In the genomic region with DNA sequence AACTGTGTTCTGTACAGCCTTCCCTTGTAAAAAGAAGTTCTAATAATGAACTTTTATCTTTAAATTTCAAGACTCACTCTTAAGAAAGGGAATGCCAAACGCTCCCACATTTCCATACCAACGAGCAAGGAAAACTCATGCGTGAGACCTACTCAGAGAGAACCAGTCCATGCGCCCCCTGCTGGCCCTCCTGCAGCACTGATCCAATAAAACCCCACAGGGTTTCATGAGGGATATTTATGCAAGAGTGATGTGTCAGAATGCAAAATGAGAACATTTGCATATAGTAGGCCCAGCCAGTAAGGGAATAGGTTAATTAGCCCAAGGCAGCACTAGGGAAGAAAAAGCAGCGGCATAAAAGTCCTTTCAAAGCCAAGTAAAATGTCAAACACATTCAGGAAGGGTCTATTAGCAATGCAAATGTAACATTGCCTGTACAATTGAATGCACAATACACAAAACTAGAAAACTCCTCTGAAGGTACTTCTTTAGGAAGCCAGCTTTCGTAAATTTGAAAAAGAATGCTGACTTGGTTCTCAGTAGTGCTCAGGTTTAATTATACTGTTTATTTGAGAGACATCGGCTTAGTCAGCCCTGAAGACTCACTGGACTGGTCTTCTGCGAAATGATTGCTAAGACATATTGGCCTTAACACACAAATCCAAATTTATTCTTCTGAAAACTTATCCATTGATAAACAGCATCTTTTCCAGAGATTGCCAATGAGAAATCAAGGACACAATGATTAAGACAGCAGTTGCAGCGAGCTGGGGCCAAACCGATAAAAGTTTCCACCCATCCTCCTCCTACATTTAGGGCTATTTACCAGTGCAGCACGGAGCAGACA, we compare ENCODE assay signal across 8 cellular contexts.
A peak's percentile ranks its signal among the peaks of the same experiment; 100 is the strongest.
DNase-seq lines count a peak whose midpoint lies in the region; ATAC-seq and TF ChIP-seq lines count a peak whose summit lies in the region.

No MANE protein-coding gene starts in this region.

- H3K36me3 ChIP-seq in lung (ENCODE audit: control insufficient read depth in 2 of 2, insufficient read depth in 2 of 2, low read length in 2 of 2): peaks cover 0 to 15% of the 10 kb centered on the region in 2 donors

- ATAC-seq in HG02970 (IDR thresholded peaks at IDR 0.05; ENCODE audit: low FRiP score, unreplicated experiment) (peak; percentile 46), lung (ENCODE audit: insufficient read depth, low FRiP score) (peak; percentile 67)

- DNase-seq in NCI-H1417 (lab: John Stamatoyannopoulos, UW) (peak; percentile 56 to 75 (median 64)), NCI-H1417 treated with DMSO at 0.1 percent for 48 hours (lab: John Stamatoyannopoulos, UW) (no peak), NCI-H2196 treated with DMSO at 0.1 percent for 48 hours (lab: John Stamatoyannopoulos, UW; ENCODE audit: unreplicated experiment) (peak; percentile 67), dedifferentiated amniotic fluid mesenchymal stem cell (ENCODE audit: extremely low spot score) (peak; percentile 69), lung (ENCODE audit: low spot score) (peak; percentile 56)
- DNase-seq in activated CD4-positive, alpha-beta T cell treated with anti-CD3 and anti-CD28 coated beads for 4 hours: peak; percentile 58 to 69
- peak; percentile 40 to 57 (median 47) for DNase-seq in stimulated activated CD4-positive, alpha-beta T cell treated with anti-CD3 and anti-CD28 coated beads, TNF-alpha, amount 100 ng/mL, for 48 hours (ENCODE audit: low read depth in 3 of 3)

- peak; percentile 91 for TF ChIP-seq CTCF in lung (IDR thresholded peaks at IDR 0.05; ENCODE audit: control extremely low read depth, extremely low read depth)

- no peak overlapping the region for H3K4me3 ChIP-seq in lung

- H3K27me3 ChIP-seq in lung (ENCODE audit: control insufficient read depth, insufficient read depth): no peaks in the 10 kb centered on the region

- 29 to 33% methylated on average over 11 of the region's 11 CpGs for WGBS in lung, 2 donors

- no peaks in the 10 kb centered on the region for H3K9me3 ChIP-seq in lung (ENCODE audit: control insufficient read depth in 2 of 2, insufficient read depth in 1 of 2, low read length in 1 of 2)

- H3K27ac ChIP-seq in lung (ENCODE audit: low read depth in 1 of 2, low read length in 1 of 2): no peak overlapping the region

- peaks cover 3 to 5% of the 10 kb centered on the region in 2 donors for H3K4me1 ChIP-seq in lung (ENCODE audit: control insufficient read depth in 2 of 2, insufficient read depth in 2 of 2, low read length in 2 of 2)
